9 cellular contexts compared by ENCODE assay signal in genomic region chr2:86238354-86238753, GRCh38. TPM values are rescaled to one million over a fixed set of nuclear protein-coding genes. Genes with fewer than 3 reads are reported as not detected.
DNase-seq lines count a peak whose midpoint lies in the region; ATAC-seq, FAIRE-seq and TF ChIP-seq lines count a peak whose summit lies in the region.
"Had no signal": no experiment of that assay in that cellular context is flagged by ENCODE, and none has a peak within 500 bp of the region (broad histone marks: within the 10 kb centered on the region; RNA-seq: fewer than 3 reads in every experiment).

No MANE protein-coding gene starts in this region.

- H2BK5ac ChIP-seq in H9 (ENCODE audit: insufficient read length, low read length): no peak overlapping the region

- no peak overlapping the region for H2BK120ac ChIP-seq in H9 (ENCODE audit: low read depth, low read length, poor library complexity, severe bottlenecking)

- H3K4me3 ChIP-seq in osteoblast (ENCODE audit: insufficient read depth, low read length) (no peak overlapping the region), breast epithelium (no peak overlapping the region)
- H3K4me3 ChIP-seq: heart left ventricle had no signal

- H3K27ac Mint-ChIP-seq in H9 (peak overlapping the region in 1 of 3 experiments; percentile 21; a peak in 1 of 7 replicates), activated B cell treated with CpG ODN at 0.5 μM for 24 hours (peak overlapping the region; percentile 5)
- peak overlapping the region in 2 of 10 donors; percentile 5 to 9 for H3K27ac Mint-ChIP-seq in naive thymus-derived CD8-positive, alpha-beta T cell

- no peak overlapping the region for H2AK5ac ChIP-seq in H9 (ENCODE audit: insufficient read length, low read length)

- H4K8ac ChIP-seq in H9 (replicated peaks; ENCODE audit: insufficient read length, low read depth, low read length): no peak overlapping the region

- no CpG with 5 or more reads among the region's 5 CpGs for WGBS in H9 (ENCODE audit: extremely low coverage, insufficient read length, low lambda C conversion rate)

- intact Hi-C loops in activated B cell treated with CpG ODN at 0.5 μM for 24 hours (cut with micrococcal nuclease): loop anchor here (1.0 to 2.0 kb wide), 2 partner anchors 13 to 44 kb away; partner anchors contain the start of gene IMMT
- intact Hi-C loops in breast epithelium (cut with DNase I; ENCODE audit: low total_unique reads): no loop called here

- no peak overlapping the region for H4K5ac ChIP-seq in H9 (ENCODE audit: insufficient read length, low read depth, low read length)

- H2BK12ac ChIP-seq in H9 (ENCODE audit: insufficient read length, low read depth, low read length): no peak overlapping the region

- H2BK15ac ChIP-seq in H9 (ENCODE audit: low read depth, low read length): no peak overlapping the region

- H3K9me3 Mint-ChIP-seq in H9 (no peaks in the 10 kb centered on the region), activated B cell treated with CpG ODN at 0.5 μM for 24 hours (no peaks in the 10 kb centered on the region)
- peaks cover 0 to 1% (median 0%) of the 10 kb centered on the region in 9 donors for H3K9me3 Mint-ChIP-seq in naive thymus-derived CD8-positive, alpha-beta T cell

- no peak overlapping the region for H3T11ph ChIP-seq in H9 (ENCODE audit: low read length)

- H3K4me1 ChIP-seq in H9 (ENCODE audit: insufficient read depth, low read length) (no peaks in the 10 kb centered on the region; the same call in 1 of the 2 replicates), osteoblast (ENCODE audit: insufficient read depth, low read length) (no peaks in the 10 kb centered on the region), breast epithelium (no peaks in the 10 kb centered on the region)

- no peak for TF ChIP-seq POLR2A in GM12892 (IDR thresholded peaks at IDR 0.05; ENCODE audit: low read depth, low read length)
- no peak for TF ChIP-seq POLR2A in breast epithelium (IDR thresholded peaks at IDR 0.05)

- H3K4me2 ChIP-seq in H9 (ENCODE audit: insufficient read depth, insufficient read length, low read length) (no peak overlapping the region), osteoblast (ENCODE audit: insufficient read depth, low read length) (no peak overlapping the region)

- H3K4me3 Mint-ChIP-seq in H9 (no peak overlapping the region), activated B cell treated with CpG ODN at 0.5 μM for 24 hours (peak overlapping the region; percentile 39)
- peak overlapping the region in 7 of 10 donors; percentile 2 to 38 (median 20) for H3K4me3 Mint-ChIP-seq in naive thymus-derived CD8-positive, alpha-beta T cell

- H3K4me1 Mint-ChIP-seq in H9 (peaks cover 5 to 9% of the 10 kb centered on the region in 2 experiments), activated B cell treated with CpG ODN at 0.5 μM for 24 hours (peaks cover 57% of the 10 kb centered on the region)
- peaks cover 7 to 26% (median 9%) of the 10 kb centered on the region in 4 donors for H3K4me1 Mint-ChIP-seq in naive thymus-derived CD8-positive, alpha-beta T cell

- no peak overlapping the region for H3K23ac ChIP-seq in H9 (ENCODE audit: insufficient read length, low read depth, low read length)

- H2AFZ ChIP-seq in H9 (ENCODE audit: low read length) (no peak overlapping the region), osteoblast (ENCODE audit: low read length) (no peak overlapping the region)

- H2BK20ac ChIP-seq in H9 (ENCODE audit: low read depth, low read length, poor library complexity, severe bottlenecking): no peak overlapping the region

- peak; percentile 99 for ATAC-seq in activated B cell treated with CpG ODN at 0.5 μM for 24 hours (ENCODE audit: low read depth)
- peak; percentile 84 to 87 for ATAC-seq in naive thymus-derived CD8-positive, alpha-beta T cell
- ATAC-seq: heart left ventricle had no signal

- POLR2A ChIA-PET in activated B cell treated with CpG ODN at 0.5 μM for 24 hours (lab: Charles Lee): interaction anchor here (1.0 to 1.7 kb wide), 4 partner anchors 9 to 203 kb away, joined by 4 to 20 read pairs (median 6); partner anchors contain the start of genes IMMT and KDM3A
- POLR2A ChIA-PET in naive thymus-derived CD8-positive, alpha-beta T cell (lab: Charles Lee): no interaction called here

- H3K18ac ChIP-seq in H9 (ENCODE audit: insufficient read length, low read depth, low read length): no peak overlapping the region

- H4K20me1 ChIP-seq in H9 (ENCODE audit: control insufficient read depth, insufficient read depth, insufficient read length) (no peaks in the 10 kb centered on the region), osteoblast (ENCODE audit: insufficient read depth, low read length) (no peaks in the 10 kb centered on the region)

- no peak overlapping the region for H4K91ac ChIP-seq in H9 (ENCODE audit: insufficient read length, low read depth, low read length)

- H3K4ac ChIP-seq in H9 (ENCODE audit: low read depth, low read length): no peak overlapping the region

- no peak overlapping the region for H3K56ac ChIP-seq in H9 (ENCODE audit: insufficient read length, low read depth, low read length)

- H3K27me3 Mint-ChIP-seq in H9 (ENCODE audit: low read depth) (peaks cover 7% of the 10 kb centered on the region; the same call in 1 of the 2 replicates), activated B cell treated with CpG ODN at 0.5 μM for 24 hours (no peaks in the 10 kb centered on the region)
- peaks cover 0 to 8% (median 5%) of the 10 kb centered on the region in 5 donors for H3K27me3 Mint-ChIP-seq in naive thymus-derived CD8-positive, alpha-beta T cell

- peak; percentile 97 for FAIRE-seq in GM12892 (lab: Jason Lieb, UNC)

- H3K27ac ChIP-seq in H9 (ENCODE audit: insufficient read length, low read depth, low read length): no peak overlapping the region
- H3K27ac ChIP-seq in osteoblast (ENCODE audit: low read depth, low read length): no peak overlapping the region
- H3K27ac ChIP-seq in breast epithelium: no peak overlapping the region
- H3K27ac ChIP-seq: heart left ventricle had no signal

- no peaks in the 10 kb centered on the region for H3K9me3 ChIP-seq in H9 (ENCODE audit: control insufficient read depth, low read depth, low read length)
- H3K9me3 ChIP-seq in osteoblast (ENCODE audit: low read depth, low read length): no peaks in the 10 kb centered on the region
- no peaks in the 10 kb centered on the region for H3K9me3 ChIP-seq in breast epithelium
- H3K9me3 ChIP-seq: heart left ventricle had no signal

- H3K9ac ChIP-seq in H9 (ENCODE audit: extremely low read depth, insufficient read length, low read length): no peak overlapping the region

- TF ChIP-seq CTCF in H9 (conservative IDR thresholded peaks at IDR 0.05): no peak
- no peak for TF ChIP-seq CTCF in activated B cell treated with CpG ODN at 0.5 μM for 24 hours (IDR thresholded peaks at IDR 0.05)
- TF ChIP-seq CTCF in osteoblast (IDR thresholded peaks at IDR 0.05; ENCODE audit: extremely low read depth, low read depth, low read length): no peak
- TF ChIP-seq CTCF in breast epithelium (IDR thresholded peaks at IDR 0.05): no peak

- CTCF ChIA-PET in activated B cell treated with CpG ODN at 0.5 μM for 24 hours (lab: Charles Lee): interaction anchor here (1.2 to 1.9 kb wide), 2 partner anchors 13 to 17 kb away, joined by 6 to 16 read pairs; no protein-coding TSS in a partner anchor

- no peaks in the 10 kb centered on the region for H3K23me2 ChIP-seq in H9 (ENCODE audit: insufficient read length, low read depth, low read length, poor library complexity, severe bottlenecking)

- H3K36me3 ChIP-seq in osteoblast (ENCODE audit: insufficient read depth, low read length): no peaks in the 10 kb centered on the region
- H3K36me3 ChIP-seq in breast epithelium: no peaks in the 10 kb centered on the region

- peak; percentile 48 for DNase-seq in GM12892 (ENCODE audit: insufficient read length)
- no peak for DNase-seq in H9
- DNase-seq in activated B cell treated with CpG ODN at 0.5 μM for 24 hours: peak; percentile 55
- DNase-seq in naive thymus-derived CD8-positive, alpha-beta T cell: peak in 5 of 10 donors; percentile 8 to 37 (median 22)
- DNase-seq in osteoblast (ENCODE audit: insufficient read length, low spot score, missing footprints): no peak
- DNase-seq in NCI-H1105 treated with DMSO at 0.1 percent for 48 hours (lab: John Stamatoyannopoulos, UW): no peak
- DNase-seq in NCI-H2196 (lab: John Stamatoyannopoulos, UW; ENCODE audit: unreplicated experiment): no peak
- DNase-seq in breast epithelium (ENCODE audit: low spot score in 2 of 2): no peak
- DNase-seq: heart left ventricle had no signal

- H3K79me2 ChIP-seq in H9 (ENCODE audit: insufficient read depth, low read length) (no peaks in the 10 kb centered on the region), osteoblast (ENCODE audit: insufficient read depth, low read length) (no peaks in the 10 kb centered on the region)

- H3K27me3 ChIP-seq in H9 (ENCODE audit: insufficient read depth, low read length): no peaks in the 10 kb centered on the region
- H3K27me3 ChIP-seq in osteoblast (ENCODE audit: insufficient read depth, low read length): peaks cover 18% of the 10 kb centered on the region
- no peaks in the 10 kb centered on the region for H3K27me3 ChIP-seq in breast epithelium
- H3K27me3 ChIP-seq: heart left ventricle had no signal

- H3K14ac ChIP-seq in H9 (ENCODE audit: insufficient read depth, low read length): 0 out of 2 replicates have a peak overlapping the region, but pooled peaks have one; percentile 6

- no peaks in the 10 kb centered on the region for H3K79me1 ChIP-seq in H9 (ENCODE audit: insufficient read depth, low read depth, low read length, poor library complexity, severe bottlenecking)

- no peaks in the 10 kb centered on the region for H3K36me3 Mint-ChIP-seq in H9 (ENCODE audit: insufficient read depth in 1 of 3, low read depth in 3 of 3)
- no peaks in the 10 kb centered on the region for H3K36me3 Mint-ChIP-seq in activated B cell treated with CpG ODN at 0.5 μM for 24 hours (ENCODE audit: low read depth)
- no peaks in the 10 kb centered on the region for H3K36me3 Mint-ChIP-seq in naive thymus-derived CD8-positive, alpha-beta T cell

RNA-seq across cellular contexts. Expression of gene MRPL35, which starts 39.1 kb away (rescaled TPM):
- 86.3 TPM for polyA plus RNA-seq in GM12892 (2012; ENCODE audit: missing spikeins)
- total RNA-seq in H9 (2021) (43.5 and 47.5 TPM in 2 replicates), activated B cell treated with CpG ODN at 0.5 μM for 24 hours (35.1 and 37.4 TPM in 2 replicates), osteoblast (30.4 and 30.8 TPM in 2 replicates), breast epithelium (10 to 100 TPM; 16.8 to 21.0 (median 21.0) TPM)
- total RNA-seq in naive thymus-derived CD8-positive, alpha-beta T cell: 10 to 100 TPM; 17.8 to 22.8 TPM
- polyA plus RNA-seq in naive thymus-derived CD8-positive, alpha-beta T cell: 10 to 100 TPM; 17.5 to 40.6 (median 24.7) TPM

RNA-seq across cellular contexts. Expression of gene IMMT, which starts 43.1 kb away (rescaled TPM):
- polyA plus RNA-seq in GM12892 (2012; ENCODE audit: missing spikeins): 88.2 TPM
- total RNA-seq in H9 (2021) (112 and 116 TPM in 2 replicates), activated B cell treated with CpG ODN at 0.5 μM for 24 hours (90.3 and 93.0 TPM in 2 replicates), osteoblast (55.7 and 60.4 TPM in 2 replicates), breast epithelium (10 to 100 TPM; 44.8 to 56.1 (median 48.2) TPM)
- 10 to 100 TPM; 79.7 to 86.2 TPM for total RNA-seq in naive thymus-derived CD8-positive, alpha-beta T cell
- polyA plus RNA-seq in naive thymus-derived CD8-positive, alpha-beta T cell: 10 to 100 TPM; 47.5 to 71.9 (median 61.4) TPM

Comparison
In these comparisons a context has a peak if more than half of its experiments do, and no peak if none do; other contexts are left out.
1. DNase-seq: peak in GM12892 (single experiment) and activated B cell treated with CpG ODN at 0.5 μM for 24 hours (single experiment); none in H9 (single experiment), osteoblast (single experiment), NCI-H1105 treated with DMSO at 0.1 percent for 48 hours (single experiment), NCI-H2196 (single experiment) and breast epithelium (0 of 2).
2. H3K4me3 Mint-ChIP-seq: peak in activated B cell treated with CpG ODN at 0.5 μM for 24 hours (single experiment) and naive thymus-derived CD8-positive, alpha-beta T cell (7 of 10); none in H9 (0 of 2).